In genomic region chr5:52895070-52895469, GRCh38 we compare ENCODE assay signal across 20 cellular contexts.
DNase-seq lines count a peak whose midpoint lies in the region; ATAC-seq and TF ChIP-seq lines count a peak whose summit lies in the region.
"Had no signal": no experiment of that assay in that cellular context is flagged by ENCODE, and none has a peak within 500 bp of the region (broad histone marks: within the 10 kb centered on the region; RNA-seq: fewer than 3 reads in every experiment).

No MANE protein-coding gene starts in this region.

- intact Hi-C loops in right cardiac atrium (cut with DNase I) (loop anchor here in 1 of 4 donors (10.0 kb wide), 1 partner anchor 100 kb away; no protein-coding TSS in a partner anchor), sigmoid colon (cut with DNase I) (no loop called here)

- no peaks in the 10 kb centered on the region for H3K36me3 Mint-ChIP-seq in stimulated activated memory B cell treated with anti-CD40 and anti-IgM and Interleukin-4, amounts not matched to agents 10 μg/mL and 1 μg/mL and 100 μg/mL, for 72 hours
- H3K36me3 Mint-ChIP-seq: WTC11 had no signal

- WGBS in right cardiac atrium, result 41% methylated on average over 2 of the region's 2 CpGs
- WGBS in sigmoid colon, 2 donors, result 60 to 64% methylated on average over 2 of the region's 2 CpGs

- no peak overlapping the region for H3K4me3 ChIP-seq in right cardiac atrium (ENCODE audit: low read length)
- no peak overlapping the region for H3K4me3 ChIP-seq in sigmoid colon
- H3K4me3 ChIP-seq: PC-9, vagina had no signal

- H3K27me3 Mint-ChIP-seq in stimulated activated memory B cell treated with anti-CD40 and anti-IgM and Interleukin-4, amounts not matched to agents 10 μg/mL and 1 μg/mL and 100 μg/mL, for 72 hours, result peaks cover 10% of the 10 kb centered on the region
- H3K27me3 Mint-ChIP-seq: T-cell had no signal

- TF ChIP-seq EP300 in sigmoid colon (IDR thresholded peaks at IDR 0.05), result no peak

- H3K36me3 ChIP-seq in sigmoid colon, result peaks cover 0 to 51% (median 5%) of the 10 kb centered on the region in 4 donors
- H3K36me3 ChIP-seq: vagina had no signal

- H3K27me3 ChIP-seq in right cardiac atrium (ENCODE audit: control insufficient read depth, insufficient read depth) (no peaks in the 10 kb centered on the region), sigmoid colon (no peaks in the 10 kb centered on the region)
- H3K27me3 ChIP-seq: foreskin keratinocyte, vagina had no signal

- H3K27ac ChIP-seq in right cardiac atrium (ENCODE audit: low read length) (peak overlapping the region; percentile 37), sigmoid colon (peak overlapping the region; percentile 48 to 77 (median 64))
- H3K27ac ChIP-seq: foreskin keratinocyte, HL-60, PC-9, vagina had no signal

- DNase-seq in DMS79 treated with DMSO at 0.1 percent for 48 hours (lab: John Stamatoyannopoulos, UW) (peak; percentile 60), SK-N-DZ (ENCODE audit: low spot score) (peak; percentile 98), right cardiac atrium (no peak), sigmoid colon (no peak), T-helper 9 cell (no peak), mesenteric fat pad (ENCODE audit: low spot score) (no peak)
- DNase-seq in activated CD4-positive, CD25-positive, alpha-beta regulatory T cell (lab: John Stamatoyannopoulos, UW), result no peak
- DNase-seq: effector CD8-positive, alpha-beta T cell; foreskin keratinocyte; GF-D8; KBM-7; NCI-H1092 treated with DMSO at 0.1 percent for 48 hours; NCI-H446 treated with DMSO at 0.1 percent for 48 hours; PC-9; stimulated activated CD4-positive, alpha-beta T cell treated with anti-CD3 and anti-CD28 coated beads, Interleukin-2, amount 100 ng/mL, for 24 hours; T-cell had no signal

- no peak for TF ChIP-seq CTCF in sigmoid colon (IDR thresholded peaks at IDR 0.05)

- H3K27ac Mint-ChIP-seq in stimulated activated memory B cell treated with anti-CD40 and anti-IgM and Interleukin-4, amounts not matched to agents 10 μg/mL and 1 μg/mL and 100 μg/mL, for 72 hours, result no peak overlapping the region
- H3K27ac Mint-ChIP-seq: T-cell, WTC11 had no signal

- H3K9me3 ChIP-seq in right cardiac atrium (ENCODE audit: control insufficient read depth, low read length) (no peaks in the 10 kb centered on the region), sigmoid colon (no peaks in the 10 kb centered on the region)
- H3K9me3 ChIP-seq: vagina had no signal

- H3K9me3 Mint-ChIP-seq in stimulated activated memory B cell treated with anti-CD40 and anti-IgM and Interleukin-4, amounts not matched to agents 10 μg/mL and 1 μg/mL and 100 μg/mL, for 72 hours, result no peaks in the 10 kb centered on the region
- H3K9me3 Mint-ChIP-seq: T-cell, WTC11 had no signal

- ATAC-seq in right cardiac atrium, result peak in 1 of 2 donors; percentile 64
- ATAC-seq in stimulated activated memory B cell treated with anti-CD40 and anti-IgM and Interleukin-4, amounts not matched to agents 10 μg/mL and 1 μg/mL and 100 μg/mL, for 72 hours, result no peak
- ATAC-seq: foreskin keratinocyte, WTC11 had no signal

- no peak for TF ChIP-seq POLR2A in sigmoid colon (IDR thresholded peaks at IDR 0.05)

- H3K4me1 ChIP-seq in right cardiac atrium (ENCODE audit: control insufficient read depth, insufficient read depth, low read length) (peaks cover 6% of the 10 kb centered on the region), sigmoid colon (peaks cover 0 to 69% (median 47%) of the 10 kb centered on the region in 4 donors)
- H3K4me1 ChIP-seq: vagina had no signal

- no peaks in the 10 kb centered on the region for H3K4me1 Mint-ChIP-seq in stimulated activated memory B cell treated with anti-CD40 and anti-IgM and Interleukin-4, amounts not matched to agents 10 μg/mL and 1 μg/mL and 100 μg/mL, for 72 hours

- H3K4me3 Mint-ChIP-seq in stimulated activated memory B cell treated with anti-CD40 and anti-IgM and Interleukin-4, amounts not matched to agents 10 μg/mL and 1 μg/mL and 100 μg/mL, for 72 hours, result no peak overlapping the region
- H3K4me3 Mint-ChIP-seq: T-cell, WTC11 had no signal

Comparison
In these comparisons a context has a peak if more than half of its experiments do, and no peak if none do; other contexts are left out.
1. DNase-seq: peak in DMS79 treated with DMSO at 0.1 percent for 48 hours (single experiment) and SK-N-DZ (single experiment); none in right cardiac atrium (0 of 3), sigmoid colon (single experiment), T-helper 9 cell (single experiment), activated CD4-positive, CD25-positive, alpha-beta regulatory T cell (0 of 4) and mesenteric fat pad (single experiment).